ENCODE assay signal across 16 cellular contexts in the genomic region with DNA sequence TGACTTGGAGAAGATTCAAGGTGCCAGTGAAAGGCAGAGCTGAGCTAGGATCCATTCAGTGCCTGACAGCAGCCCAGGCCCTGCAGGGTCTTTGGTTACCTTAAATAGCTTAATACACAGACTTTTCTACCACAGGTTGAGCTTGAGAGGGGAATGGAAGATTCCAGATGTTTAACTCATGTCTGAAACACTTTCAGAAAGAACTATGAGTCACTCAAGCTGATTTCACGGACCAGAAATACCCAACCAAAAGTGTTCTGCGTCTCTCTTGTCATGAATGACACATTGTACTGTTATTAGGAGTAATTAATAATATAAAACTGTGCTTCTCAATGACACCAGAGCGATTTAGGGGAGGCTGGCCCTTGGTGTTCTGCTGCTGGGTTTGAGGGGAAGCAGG. TPM values are rescaled to one million over a fixed set of nuclear protein-coding genes. Genes with fewer than 3 reads are reported as not detected.
DNase-seq lines count a peak whose midpoint lies in the region; ATAC-seq, FAIRE-seq and TF ChIP-seq lines count a peak whose summit lies in the region.
"Had no signal": no experiment of that assay in that cellular context is flagged by ENCODE, and none has a peak within 500 bp of the region (broad histone marks: within the 10 kb centered on the region; RNA-seq: fewer than 3 reads in every experiment).

No MANE protein-coding gene starts in this region.

- H3K27ac Mint-ChIP-seq in astrocyte (ENCODE audit: unreplicated experiment) = peak overlapping the region; percentile 28
- H3K27ac Mint-ChIP-seq: nephron progenitor cell, WTC11 had no signal

- H3K9me3 Mint-ChIP-seq in astrocyte (ENCODE audit: unreplicated experiment) = no peaks in the 10 kb centered on the region
- H3K9me3 Mint-ChIP-seq: H9, nephron progenitor cell, WTC11 had no signal

- H3K27me3 ChIP-seq in heart right ventricle (peaks cover 0 to 11% (median 0%) of the 10 kb centered on the region in 7 donors), astrocyte (ENCODE audit: insufficient read depth, low read length) (peaks cover under 1% of the 10 kb centered on the region), foreskin keratinocyte (no peaks in the 10 kb centered on the region), tibial artery (no peaks in the 10 kb centered on the region)

- DNase-seq in heart right ventricle (no peak), Right ventricle myocardium superior (no peak), astrocyte (ENCODE audit: low read depth) (peak; percentile 87), foreskin keratinocyte (peak; percentile 69 to 88), tibial artery (no peak), DMS 273 treated with DMSO at 0.1 percent for 48 hours (lab: John Stamatoyannopoulos, UW) (no peak), RPMI8226 (no peak)
- no peak for DNase-seq in NK-92 treated with Interleukin-12 subunit alpha and Interleukin-12 subunit beta, amount 100 ng/mL, for 24 hours (lab: John Stamatoyannopoulos, UW)
- DNase-seq: anterior cingulate cortex, H9, islet precursor cell, NCI-H1105, NCI-H510A, nephron progenitor cell, SHP77 treated with DMSO at 0.1 percent for 48 hours had no signal

- TF ChIP-seq CTCF in heart right ventricle (IDR thresholded peaks at IDR 0.05) = no peak
- no peak for TF ChIP-seq CTCF in astrocyte (IDR thresholded peaks at IDR 0.05; ENCODE audit: insufficient read depth, low read depth, low read length)
- no peak for TF ChIP-seq CTCF in foreskin keratinocyte (conservative IDR thresholded peaks at IDR 0.05)
- no peak for TF ChIP-seq CTCF in tibial artery (IDR thresholded peaks at IDR 0.05)

- no peaks in the 10 kb centered on the region for H3K36me3 Mint-ChIP-seq in astrocyte (ENCODE audit: low read depth, unreplicated experiment)

- peak; percentile 43 for FAIRE-seq in astrocyte (lab: Jason Lieb, UNC)

- H3K9ac ChIP-seq in astrocyte (ENCODE audit: low read length) = no peak overlapping the region

- peak overlapping the region in 9 of 10 donors; percentile 36 to 79 (median 50) for H3K27ac ChIP-seq in heart right ventricle
- H3K27ac ChIP-seq in astrocyte (ENCODE audit: low read depth, low read length) = peak overlapping the region; percentile 49
- peak overlapping the region; percentile 18 for H3K27ac ChIP-seq in foreskin keratinocyte
- peak overlapping the region; percentile 77 to 96 for H3K27ac ChIP-seq in tibial artery

- H2AFZ ChIP-seq in astrocyte (ENCODE audit: low read depth, low read length) = no peak overlapping the region

- H3K4me2 ChIP-seq in astrocyte (ENCODE audit: low read length) = peak overlapping the region; percentile 54

- no peaks in the 10 kb centered on the region for H3K36me3 ChIP-seq in heart right ventricle
- no peaks in the 10 kb centered on the region for H3K36me3 ChIP-seq in astrocyte (ENCODE audit: insufficient read depth, low read length)
- no peaks in the 10 kb centered on the region for H3K36me3 ChIP-seq in tibial artery

- H3K4me3 ChIP-seq in heart right ventricle = no peak overlapping the region
- H3K4me3 ChIP-seq in astrocyte (ENCODE audit: insufficient read depth, low read depth, low read length) = no peak overlapping the region
- H3K4me3 ChIP-seq in tibial artery = no peak overlapping the region

- 54 to 58% methylated on average over 3 of the region's 3 CpGs for WGBS in heart right ventricle, 2 donors

- peaks cover 11 to 72% (median 46%) of the 10 kb centered on the region in 9 donors for H3K4me1 ChIP-seq in heart right ventricle
- H3K4me1 ChIP-seq in astrocyte (ENCODE audit: insufficient read depth, low read length) = peaks cover 49% of the 10 kb centered on the region
- peaks cover 27% of the 10 kb centered on the region for H3K4me1 ChIP-seq in foreskin keratinocyte
- H3K4me1 ChIP-seq in tibial artery = peaks cover 8 to 79% (median 68%) of the 10 kb centered on the region in 4 donors

- H3K4me1 Mint-ChIP-seq in astrocyte (ENCODE audit: low read depth, unreplicated experiment) = peaks cover 31% of the 10 kb centered on the region

- no peaks in the 10 kb centered on the region for H4K20me1 ChIP-seq in astrocyte (ENCODE audit: insufficient read depth, low read length)

- H3K9me3 ChIP-seq in heart right ventricle = no peaks in the 10 kb centered on the region
- H3K9me3 ChIP-seq in astrocyte (ENCODE audit: insufficient read depth, low read depth, low read length) = no peaks in the 10 kb centered on the region
- no peaks in the 10 kb centered on the region for H3K9me3 ChIP-seq in tibial artery

- peaks cover 22% of the 10 kb centered on the region for H3K79me2 ChIP-seq in astrocyte (ENCODE audit: insufficient read depth, low read length)

- intact Hi-C loops in heart right ventricle (cut with DNase I) = loop anchor here in 1 of 10 donors (10.0 kb wide), 1 partner anchor 1269 kb away; a partner anchor contains a TSS
- intact Hi-C loops in Right ventricle myocardium superior (cut with DNase I) = no loop called here
- intact Hi-C loops in tibial artery (cut with DNase I; ENCODE audit: low total_unique reads) = loop anchor here (5.0 kb wide), 1 partner anchor 461 kb away; no protein-coding TSS in a partner anchor

- no peak overlapping the region for H3K4me3 Mint-ChIP-seq in astrocyte (ENCODE audit: unreplicated experiment)
- H3K4me3 Mint-ChIP-seq: H9, nephron progenitor cell, WTC11 had no signal

- H3K27me3 Mint-ChIP-seq in astrocyte (ENCODE audit: low read depth, unreplicated experiment) = peaks cover 3% of the 10 kb centered on the region

- ATAC-seq in heart right ventricle (no peak), Right ventricle myocardium superior (ENCODE audit: poor library complexity) (no peak), foreskin keratinocyte (peak; percentile 51)
- ATAC-seq: WTC11 had no signal

RNA-seq across cellular contexts. Expression of a gene that starts 6.4 kb away (rescaled TPM):
- total RNA-seq in heart right ventricle (10 to 100 TPM; 16.1 to 39.2 (median 30.4) TPM), Right ventricle myocardium superior (21.5 TPM), astrocyte (49.4 and 65.1 TPM in 2 replicates), foreskin keratinocyte (50.3 and 171 TPM in 2 replicates)
- polyA plus RNA-seq in heart right ventricle (10 to 100 TPM; 10.5 to 81.8 TPM), foreskin keratinocyte (38.6 and 108 TPM in 2 replicates)

Comparison
In these comparisons a context has a peak if more than half of its experiments do, and no peak if none do; other contexts are left out.
1. DNase-seq: peak in astrocyte (single experiment) and foreskin keratinocyte (2 of 2); none in heart right ventricle (0 of 2), Right ventricle myocardium superior (single experiment), tibial artery (0 of 2), DMS 273 treated with DMSO at 0.1 percent for 48 hours (single experiment), NK-92 treated with Interleukin-12 subunit alpha and Interleukin-12 subunit beta, amount 100 ng/mL, for 24 hours (single experiment) and RPMI8226 (single experiment).
2. H3K27ac ChIP-seq: peak in every context shown above with its lines; median percentile 86 in tibial artery; 50 in heart right ventricle; 49 in astrocyte; 18 in foreskin keratinocyte.